Comparison of ENCODE assay signal across 10 cellular contexts in the genomic region with DNA sequence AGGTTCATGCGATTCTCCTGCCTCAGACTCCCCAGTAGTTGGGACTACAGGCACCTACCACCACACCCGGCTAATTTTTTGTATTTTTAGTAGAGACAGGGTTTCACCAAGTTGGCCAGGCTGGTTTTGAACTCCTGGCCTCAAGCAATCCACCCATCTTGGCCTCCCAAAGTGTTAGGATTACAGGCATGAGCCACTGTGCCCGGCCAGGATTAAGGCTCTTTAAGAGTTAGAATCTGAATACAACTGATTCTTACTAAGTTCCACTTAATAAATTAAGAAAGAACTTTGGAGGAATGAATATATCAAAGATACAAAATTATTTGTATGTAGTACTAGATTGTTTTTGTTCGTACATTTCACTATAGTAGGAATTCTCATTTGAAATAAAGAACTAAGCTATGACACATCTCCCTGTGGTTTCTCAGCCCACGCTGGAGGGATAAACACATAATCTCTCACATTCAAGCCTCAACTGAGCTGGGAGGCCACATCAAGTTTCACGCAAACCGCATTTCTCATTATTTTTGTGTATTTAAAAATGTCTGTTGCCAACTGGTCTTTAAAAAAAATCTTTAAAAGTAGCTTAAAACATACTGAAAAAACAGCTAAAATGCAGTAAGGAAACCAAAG. TPM values are rescaled to one million over a fixed set of nuclear protein-coding genes. Genes with fewer than 3 reads are reported as not detected.
DNase-seq lines count a peak whose midpoint lies in the region; ATAC-seq and TF ChIP-seq lines count a peak whose summit lies in the region.
"Had no signal": no experiment of that assay in that cellular context is flagged by ENCODE, and none has a peak within 500 bp of the region (broad histone marks: within the 10 kb centered on the region; RNA-seq: fewer than 3 reads in every experiment).

No MANE protein-coding gene starts in this region.

- peak; percentile 80 for DNase-seq in AG08395 (ENCODE audit: low spot score)
- peak; percentile 8 for DNase-seq in KBM-7
- DNase-seq in activated gamma-delta T cell treated with anti-CD3 and anti-CD28 coated beads, Interleukin-2, amount 50 U/mL, for 16 hours (ENCODE audit: low read depth): peak; percentile 29
- DNase-seq in non-pigmented ciliary epithelial cell (ENCODE audit: low read depth): peak; percentile 77
- DNase-seq in HT-29 (ENCODE audit: low spot score): no peak
- DNase-seq in erythroblast (lab: John Stamatoyannopoulos, UW): no peak
- DNase-seq in SW 1271 (lab: John Stamatoyannopoulos, UW): no peak
- DNase-seq: NCI-H1048, sigmoid colon had no signal

- no peak for ATAC-seq in GM21528 (IDR thresholded peaks at IDR 0.05; ENCODE audit: low FRiP score, unreplicated experiment)

- in situ Hi-C loops in KBM-7 (cut with MboI; ENCODE audit: low pct_unique_long_range_greater_than_20kb, low sequenced_read_pairs): no loop called here

- no peak for TF ChIP-seq POLR2A in erythroblast (IDR thresholded peaks at IDR 0.05; ENCODE audit: low read length)

RNA-seq across cellular contexts. Expression of a gene that starts 34.2 kb away (rescaled TPM):
- total RNA-seq in HT-29 (2014; rRNA removed; shearing (Covaris generic)): 7.1 and 8.7 TPM in 2 replicates

Comparison
In these comparisons a context has a peak if more than half of its experiments do, and no peak if none do; other contexts are left out.
1. DNase-seq: peak in AG08395 (single experiment), KBM-7 (single experiment), activated gamma-delta T cell treated with anti-CD3 and anti-CD28 coated beads, Interleukin-2, amount 50 U/mL, for 16 hours (single experiment) and non-pigmented ciliary epithelial cell (single experiment); none in HT-29 (single experiment), erythroblast (0 of 2) and SW 1271 (0 of 2).